Comparison of ENCODE assay signal across 12 cellular contexts in genomic region chr7:44754802-44755697, GRCh38. TPM values are rescaled to one million over a fixed set of nuclear protein-coding genes. Genes with fewer than 3 reads are reported as not detected.
DNase-seq lines count a peak whose midpoint lies in the region; ATAC-seq and TF ChIP-seq lines count a peak whose summit lies in the region.
"Had no signal": no experiment of that assay in that cellular context is flagged by ENCODE, and none has a peak within 500 bp of the region (broad histone marks: within the 10 kb centered on the region; RNA-seq: fewer than 3 reads in every experiment).

No MANE protein-coding gene starts in this region.

- TF ChIP-seq POLR2A in heart left ventricle (IDR thresholded peaks at IDR 0.05) = no peak

- H3K4me1 ChIP-seq in heart left ventricle = peaks cover 5 to 72% (median 54%) of the 10 kb centered on the region in 12 donors
- peaks cover 50% of the 10 kb centered on the region for H3K4me1 ChIP-seq in upper lobe of right lung

- H3K36me3 Mint-ChIP-seq in activated CD4-positive, alpha-beta memory T cell treated with anti-CD3 and anti-CD28 coated beads for 36 hours = peaks cover 16% of the 10 kb centered on the region
- peaks cover 14% of the 10 kb centered on the region for H3K36me3 Mint-ChIP-seq in mesothelial cell of epicardium

- H3K4me1 Mint-ChIP-seq in activated CD4-positive, alpha-beta memory T cell treated with anti-CD3 and anti-CD28 coated beads for 36 hours (ENCODE audit: low read depth) = peaks cover 40% of the 10 kb centered on the region
- H3K4me1 Mint-ChIP-seq in mesothelial cell of epicardium = peaks cover 19% of the 10 kb centered on the region

- intact Hi-C loops in heart left ventricle (cut with DNase I) (loop anchor here in 5 of 10 donors (5.0 to 10.0 kb wide), 6 partner anchors 37 to 170 kb away; partner anchors contain the start of genes H2AZ2 (in 1 of the 5), OGDH (in 1 of the 5) and TMED4 (in 1 of the 5)), Right ventricle myocardium inferior (cut with DNase I) (no loop called here), upper lobe of right lung (cut with DNase I) (no loop called here)
- intact Hi-C loops in activated CD4-positive, alpha-beta memory T cell treated with anti-CD3 and anti-CD28 coated beads for 36 hours (cut with micrococcal nuclease) = no loop called here

- CTCF ChIA-PET in activated CD4-positive, alpha-beta memory T cell treated with anti-CD3 and anti-CD28 coated beads for 36 hours (lab: Charles Lee) = no interaction called here

- no peak for DNase-seq in heart left ventricle
- DNase-seq in Right ventricle myocardium inferior (ENCODE audit: missing footprints) = no peak
- no peak for DNase-seq in activated CD4-positive, alpha-beta memory T cell treated with anti-CD3 and anti-CD28 coated beads for 36 hours
- DNase-seq in mesothelial cell of epicardium (ENCODE audit: low spot score in 2 of 2, unreplicated experiment in 2 of 2) = no peak
- no peak for DNase-seq in upper lobe of right lung
- DNase-seq in NCI-H226 = no peak
- no peak for DNase-seq in kidney tubule cell (ENCODE audit: low spot score)
- DNase-seq: COR-L47, NCI-H2171 treated with DMSO at 0.1 percent for 48 hours had no signal

- no peaks in the 10 kb centered on the region for H3K9me3 Mint-ChIP-seq in activated CD4-positive, alpha-beta memory T cell treated with anti-CD3 and anti-CD28 coated beads for 36 hours
- peaks cover 3% of the 10 kb centered on the region for H3K9me3 Mint-ChIP-seq in mesothelial cell of epicardium

- no peak for TF ChIP-seq CTCF in heart left ventricle (IDR thresholded peaks at IDR 0.05)
- no peak for TF ChIP-seq CTCF in mesothelial cell of epicardium (IDR thresholded peaks at IDR 0.05; ENCODE audit: unreplicated experiment)
- TF ChIP-seq CTCF in upper lobe of right lung (IDR thresholded peaks at IDR 0.05) = no peak

- H3K36me3 ChIP-seq in heart left ventricle (peaks cover 0 to 51% (median 31%) of the 10 kb centered on the region in 9 donors), upper lobe of right lung (peaks cover 26% of the 10 kb centered on the region)

- POLR2A ChIA-PET in activated CD4-positive, alpha-beta memory T cell treated with anti-CD3 and anti-CD28 coated beads for 36 hours (lab: Charles Lee) = no interaction called here

- 81 to 91% (median 88%) methylated on average over 6 to 11 of the region's 11 CpGs for WGBS in heart left ventricle, 4 donors

- no peak overlapping the region for H3K4me3 Mint-ChIP-seq in activated CD4-positive, alpha-beta memory T cell treated with anti-CD3 and anti-CD28 coated beads for 36 hours
- H3K4me3 Mint-ChIP-seq in mesothelial cell of epicardium = no peak overlapping the region

- no peaks in the 10 kb centered on the region for H3K27me3 Mint-ChIP-seq in activated CD4-positive, alpha-beta memory T cell treated with anti-CD3 and anti-CD28 coated beads for 36 hours
- no peaks in the 10 kb centered on the region for H3K27me3 Mint-ChIP-seq in mesothelial cell of epicardium (ENCODE audit: low read depth)

- peak overlapping the region; percentile 58 for H3K27ac Mint-ChIP-seq in activated CD4-positive, alpha-beta memory T cell treated with anti-CD3 and anti-CD28 coated beads for 36 hours
- peak overlapping the region; percentile 9 for H3K27ac Mint-ChIP-seq in mesothelial cell of epicardium

- peak overlapping the region in 8 of 12 donors; percentile 22 to 67 (median 44) for H3K27ac ChIP-seq in heart left ventricle
- peak overlapping the region; percentile 60 for H3K27ac ChIP-seq in upper lobe of right lung
- H3K27ac ChIP-seq: neutrophil had no signal

- no peaks in the 10 kb centered on the region for H3K27me3 ChIP-seq in heart left ventricle
- no peaks in the 10 kb centered on the region for H3K27me3 ChIP-seq in upper lobe of right lung
- H3K27me3 ChIP-seq: neutrophil had no signal

- ATAC-seq in heart left ventricle (no peak), Right ventricle myocardium inferior (no peak), upper lobe of right lung (peak; percentile 12), HG02981 (IDR thresholded peaks at IDR 0.05; ENCODE audit: unreplicated experiment) (no peak)
- ATAC-seq: HepG2 had no signal

- H3K9me3 ChIP-seq in heart left ventricle (no peaks in the 10 kb centered on the region), upper lobe of right lung (no peaks in the 10 kb centered on the region)
- H3K9me3 ChIP-seq: neutrophil had no signal

- no peak overlapping the region for H3K4me3 ChIP-seq in heart left ventricle
- H3K4me3 ChIP-seq in upper lobe of right lung = no peak overlapping the region

RNA-seq across cellular contexts. Expression of gene ZMIZ2, which starts 6.4 kb away (rescaled TPM):
- total RNA-seq in heart left ventricle (10 to 100 TPM; 18.5 to 71.5 (median 46.5) TPM), Right ventricle myocardium inferior (62.2 TPM), mesothelial cell of epicardium (164 to 169 TPM (median 164 TPM) in 3 replicates), upper lobe of right lung (95.4 TPM)
- polyA plus RNA-seq in heart left ventricle = 10 to 100 TPM; 44.4 to 45.7 TPM
- 10 to 100 TPM; 84.7 to 92.3 TPM for total RNA-seq in activated CD4-positive, alpha-beta memory T cell treated with anti-CD3 and anti-CD28 coated beads for 36 hours

RNA-seq across cellular contexts. Expression of gene PPIA, which starts 41.4 kb away (rescaled TPM):
- total RNA-seq in heart left ventricle = 100 to 1,000 TPM; 327 to 924 (median 571) TPM
- polyA plus RNA-seq in heart left ventricle = 1,000 to 10,000 TPM; 1,197 to 3,804 TPM
- total RNA-seq in Right ventricle myocardium inferior = 524 TPM
- total RNA-seq in activated CD4-positive, alpha-beta memory T cell treated with anti-CD3 and anti-CD28 coated beads for 36 hours = 1,000 to 10,000 TPM; 3,158 to 3,182 TPM
- total RNA-seq in mesothelial cell of epicardium = 935 to 982 TPM (median 943 TPM) in 3 replicates
- 970 TPM for total RNA-seq in upper lobe of right lung
